Comparison of ENCODE assay signal across 11 cellular contexts in the genomic region with DNA sequence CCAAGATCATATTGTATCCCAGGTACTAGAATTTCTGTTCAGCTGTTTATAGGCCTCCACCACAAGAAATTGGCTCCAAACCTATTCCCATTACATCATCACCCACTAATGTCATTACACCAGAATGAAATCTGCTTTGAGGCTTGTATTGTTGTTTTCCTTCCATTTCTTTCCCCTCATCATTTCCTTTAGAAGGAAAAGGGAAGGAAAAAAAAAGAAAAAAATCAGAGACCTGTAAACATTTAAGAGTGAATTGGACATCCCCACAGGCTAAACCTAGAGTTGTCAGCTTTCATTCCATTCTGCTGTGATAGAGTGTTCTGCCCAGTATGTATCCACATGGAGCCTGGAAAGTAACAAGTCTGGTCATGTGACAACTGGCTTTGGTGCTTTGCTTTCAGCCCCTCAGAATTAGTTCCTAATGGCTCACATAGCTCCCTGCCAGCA. TPM values are rescaled to one million over a fixed set of nuclear protein-coding genes. Genes with fewer than 3 reads are reported as not detected.
DNase-seq lines count a peak whose midpoint lies in the region; ATAC-seq and TF ChIP-seq lines count a peak whose summit lies in the region.
"Had no signal": no experiment of that assay in that cellular context is flagged by ENCODE, and none has a peak within 500 bp of the region (broad histone marks: within the 10 kb centered on the region; RNA-seq: fewer than 3 reads in every experiment).

No MANE protein-coding gene starts in this region.

- no peak overlapping the region for H2AFZ ChIP-seq in hepatocyte

- TF ChIP-seq CTCF in MCF 10A (IDR thresholded peaks at IDR 0.05; ENCODE audit: unreplicated experiment): no peak
- TF ChIP-seq CTCF in hepatocyte (IDR thresholded peaks at IDR 0.05; ENCODE audit: poor library complexity): no peak

- no peak overlapping the region for H3K27ac Mint-ChIP-seq in MCF 10A (ENCODE audit: low read depth, unreplicated experiment)
- H3K27ac Mint-ChIP-seq: activated CD4-positive, alpha-beta T cell treated with anti-CD3 and anti-CD28 coated beads, Interleukin-2, amount 10 ng/mL, durations not matched to agents 7 days and 5 days had no signal

- no peak overlapping the region for H3K4me3 Mint-ChIP-seq in MCF 10A (ENCODE audit: unreplicated experiment)
- H3K4me3 Mint-ChIP-seq: activated CD4-positive, alpha-beta T cell treated with anti-CD3 and anti-CD28 coated beads, Interleukin-2, amount 10 ng/mL, durations not matched to agents 7 days and 5 days had no signal

- ATAC-seq in GM19351 (IDR thresholded peaks at IDR 0.05; ENCODE audit: unreplicated experiment): no peak

- no peaks in the 10 kb centered on the region for H3K36me3 ChIP-seq in hepatocyte (replicated peaks; ENCODE audit: insufficient read depth, low read depth)

- POLR2A ChIA-PET in MCF 10A (lab: Yijun Ruan, JAX): interaction anchor here (0.6 to 2.1 kb wide), 6 partner anchors 17 to 769 kb away, joined by 3 to 11 read pairs (median 4); partner anchors contain the start of gene NFYC

- H3K4me1 Mint-ChIP-seq in MCF 10A (ENCODE audit: insufficient read depth, unreplicated experiment): peaks cover 21% of the 10 kb centered on the region

- H3K27ac ChIP-seq in hepatocyte: peak overlapping the region; percentile 5

- no TSS peak for BruUV-seq in MCF 10A (replicated peaks; lab: Mats Ljungman, UMichigan)

- no peaks in the 10 kb centered on the region for H3K9me3 ChIP-seq in hepatocyte (ENCODE audit: low read depth)

- intact Hi-C loops in MCF 10A (cut with micrococcal nuclease): no loop called here

- peaks cover 41% of the 10 kb centered on the region for H4K20me1 ChIP-seq in hepatocyte (ENCODE audit: insufficient read depth, poor library complexity, severe bottlenecking)

- H3K27me3 Mint-ChIP-seq in MCF 10A (ENCODE audit: insufficient read depth, unreplicated experiment): no peaks in the 10 kb centered on the region
- H3K27me3 Mint-ChIP-seq: activated CD4-positive, alpha-beta T cell treated with anti-CD3 and anti-CD28 coated beads, Interleukin-2, amount 10 ng/mL, durations not matched to agents 7 days and 5 days had no signal

- no peaks in the 10 kb centered on the region for H3K27me3 ChIP-seq in hepatocyte

- H3K9me3 Mint-ChIP-seq in MCF 10A (ENCODE audit: unreplicated experiment): no peaks in the 10 kb centered on the region
- H3K9me3 Mint-ChIP-seq: activated CD4-positive, alpha-beta T cell treated with anti-CD3 and anti-CD28 coated beads, Interleukin-2, amount 10 ng/mL, durations not matched to agents 7 days and 5 days had no signal

- peak; percentile 44 for DNase-seq in HT1080 (ENCODE audit: low read depth)
- DNase-seq in MCF 10A (ENCODE audit: unreplicated experiment): peak; percentile 22
- no peak for DNase-seq in hepatocyte (ENCODE audit: low spot score)
- peak; percentile 72 for DNase-seq in skeletal muscle cell (ENCODE audit: low read depth)
- no peak for DNase-seq in HuH-7 (ENCODE audit: low spot score)
- no peak for DNase-seq in NOMO-1 treated with DMSO at 0.1 percent for 48 hours (lab: John Stamatoyannopoulos, UW; ENCODE audit: unreplicated experiment)
- DNase-seq in T1000 (lab: John Stamatoyannopoulos, UW): no peak
- DNase-seq: activated CD4-positive, alpha-beta T cell treated with anti-CD3 and anti-CD28 coated beads, Interleukin-2, amount 10 ng/mL, durations not matched to agents 7 days and 5 days; kidney; NCI-H774 had no signal

- no peaks in the 10 kb centered on the region for H3K9me2 ChIP-seq in hepatocyte (replicated peaks; ENCODE audit: insufficient read depth)

- H3K4me3 ChIP-seq in hepatocyte: no peak overlapping the region
- no peak overlapping the region for H3K4me3 ChIP-seq in skeletal muscle cell (ENCODE audit: low read depth, low read length)

- CTCF ChIA-PET in MCF 10A (lab: Yijun Ruan, JAX): interaction anchor here (0.6 to 0.7 kb wide), 2 partner anchors 26 to 93 kb away, joined by 3 to 4 read pairs; no protein-coding TSS in a partner anchor

- H3K4me2 ChIP-seq in hepatocyte: no peak overlapping the region

- H3K36me3 Mint-ChIP-seq in MCF 10A (ENCODE audit: insufficient read depth, unreplicated experiment): peaks cover 35% of the 10 kb centered on the region

- H3K4me1 ChIP-seq in hepatocyte (ENCODE audit: insufficient read depth): peaks cover 4% of the 10 kb centered on the region

- peaks cover 88% of the 10 kb centered on the region for H3K79me2 ChIP-seq in hepatocyte

RNA-seq across cellular contexts. Expression of gene NFYC, which starts 44.6 kb away (rescaled TPM):
- 35.8 and 54.1 TPM in 2 replicates for total RNA-seq in HT1080 (2014; rRNA removed; shearing (Covaris generic))
- 58.3 and 61.4 TPM in 2 replicates for polyA plus RNA-seq in HT1080 (2015; cell fraction: cytosol; rRNA removed)
- polyA plus RNA-seq in HT1080 (2015; cell fraction: nucleus; rRNA removed): 63.6 and 68.0 TPM in 2 replicates
- total RNA-seq in MCF 10A (2022) (66.4 and 69.6 TPM in 2 replicates), hepatocyte (38.6 and 44.1 TPM in 2 replicates)
- polyA plus RNA-seq in hepatocyte: 52.5 and 54.8 TPM in 2 replicates

RNA-seq across cellular contexts. Expression of gene KCNQ4, which starts 47.5 kb away (rescaled TPM):
- 0.06 TPM in 1 of 2 replicates, not detected in the other for total RNA-seq in HT1080 (2014; rRNA removed; shearing (Covaris generic))
- polyA plus RNA-seq in HT1080 (2015; cell fraction: cytosol; rRNA removed): 0.03 TPM in 1 of 2 replicates, not detected in the other
- 0.08 and 0.17 TPM in 2 replicates for polyA plus RNA-seq in HT1080 (2015; cell fraction: nucleus; rRNA removed)
- total RNA-seq in MCF 10A (2022): not detected in 2 replicates
- total RNA-seq in hepatocyte: not detected in 2 replicates
- polyA plus RNA-seq in hepatocyte: not detected in 2 replicates

Comparison
In these comparisons a context has a peak if more than half of its experiments do, and no peak if none do; other contexts are left out.
1. DNase-seq: peak in HT1080 (single experiment), MCF 10A (single experiment) and skeletal muscle cell (single experiment); none in hepatocyte (single experiment), HuH-7 (single experiment), NOMO-1 treated with DMSO at 0.1 percent for 48 hours (single experiment) and T1000 (single experiment).